Comparison of ENCODE assay signal across 1 cellular context in the genomic region with DNA sequence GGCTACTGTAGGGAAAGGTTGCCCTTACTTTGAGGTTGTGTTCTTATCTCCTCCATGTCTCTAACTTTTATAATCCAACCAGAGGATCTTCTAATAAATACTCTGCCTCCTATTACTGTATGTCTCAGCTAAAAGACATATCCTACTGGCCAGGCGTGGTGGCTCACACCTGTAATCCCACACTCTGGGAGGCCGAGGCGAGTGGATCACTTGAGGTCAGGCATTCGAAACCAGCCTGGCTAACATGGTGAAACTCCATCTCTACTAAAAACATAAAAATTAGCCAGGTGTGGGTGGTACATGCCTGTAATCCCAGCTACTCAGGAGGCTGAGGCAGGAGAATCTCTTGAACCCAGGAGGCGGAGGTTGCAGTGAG.
A peak's percentile ranks its signal among the peaks of the same experiment; 100 is the strongest.
TF ChIP-seq lines count a peak whose summit lies in the region.
"Not testable (repeated sequence)": the region's sequence is repeated elsewhere in the genome, so short reads cannot be mapped to it uniquely, and the experiment has no call there.

No MANE protein-coding gene starts in this region.

TF ChIP-seq in HepG2, 621 proteins besides CTCF, POLR2A, EP300 and RAD21:
- TF ChIP-seq ZNF607 (CRISPR knock-in tag; IDR thresholded peaks at IDR 0.05; ENCODE audit: borderline replicate concordance) (0 out of 2 replicates have a peak, but pooled peaks have one; percentile 23), MEF2D (CRISPR knock-in tag; IDR thresholded peaks at IDR 0.05) (0 out of 2 replicates have a peak, but pooled peaks have one; percentile 17), KMT2A (CRISPR knock-in tag; IDR thresholded peaks at IDR 0.05) (0 out of 2 replicates have a peak, but pooled peaks have one; percentile 4), ZBTB3 (CRISPR knock-in tag; IDR thresholded peaks at IDR 0.05; ENCODE audit: borderline replicate concordance, low read depth) (0 out of 2 replicates have a peak, but pooled peaks have one; percentile 3), GZF1 (CRISPR knock-in tag; IDR thresholded peaks at IDR 0.05) (0 out of 2 replicates have a peak, but pooled peaks have one; percentile 14), ZNF350 (CRISPR knock-in tag; IDR thresholded peaks at IDR 0.05; ENCODE audit: borderline replicate concordance, low read depth) (peak; percentile 21; the same call in 1 of the 2 replicates), ZC3H13 (CRISPR knock-in tag; IDR thresholded peaks at IDR 0.05) (0 out of 2 replicates have a peak, but pooled peaks have one; percentile 26), CREB1 (CRISPR knock-in tag; IDR thresholded peaks at IDR 0.05) (0 out of 2 replicates have a peak, but pooled peaks have one; percentile 6), PHF21A (CRISPR knock-in tag; IDR thresholded peaks at IDR 0.05) (peak; percentile 24; the same call in 1 of the 2 replicates), ZNF460 (CRISPR knock-in tag; IDR thresholded peaks at IDR 0.05; ENCODE audit: borderline replicate concordance) (peak; percentile 84), SOX6 (CRISPR knock-in tag; IDR thresholded peaks at IDR 0.05) (peak; percentile 43; the same call in 1 of the 2 replicates)
- not testable (repeated sequence) for TF ChIP-seq CREB1, SOX6 (IDR thresholded peaks at IDR 0.05)
- TF ChIP-seq, protein P1, sequence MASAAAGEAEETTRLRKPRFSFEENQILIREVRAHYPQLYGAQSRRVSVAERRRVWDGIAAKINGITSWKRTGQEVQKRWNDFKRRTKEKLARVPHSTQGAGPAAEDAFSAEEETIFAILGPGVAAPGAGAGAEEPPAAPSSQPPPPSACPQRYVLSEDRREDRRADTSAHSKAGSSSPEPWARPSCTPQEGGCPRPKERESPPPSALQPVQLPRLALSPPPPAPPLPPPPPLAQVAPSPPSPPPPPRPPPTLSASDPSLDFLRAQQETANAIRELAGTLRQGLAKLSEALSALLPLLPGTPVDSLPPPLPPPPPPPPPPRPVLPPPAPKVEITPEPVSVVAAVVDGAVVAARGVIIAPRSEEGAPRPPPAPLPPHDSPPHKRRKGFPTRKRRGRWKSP (CRISPR knock-in tag; IDR thresholded peaks at IDR 0.05), result peak; percentile 20; the same call in 1 of the 2 replicates
TF ChIP-seq in HepG2: peak in this region for 12; not testable (repeated sequence) for 609.
